Comparison of ENCODE assay signal across 12 cellular contexts in the genomic region with DNA sequence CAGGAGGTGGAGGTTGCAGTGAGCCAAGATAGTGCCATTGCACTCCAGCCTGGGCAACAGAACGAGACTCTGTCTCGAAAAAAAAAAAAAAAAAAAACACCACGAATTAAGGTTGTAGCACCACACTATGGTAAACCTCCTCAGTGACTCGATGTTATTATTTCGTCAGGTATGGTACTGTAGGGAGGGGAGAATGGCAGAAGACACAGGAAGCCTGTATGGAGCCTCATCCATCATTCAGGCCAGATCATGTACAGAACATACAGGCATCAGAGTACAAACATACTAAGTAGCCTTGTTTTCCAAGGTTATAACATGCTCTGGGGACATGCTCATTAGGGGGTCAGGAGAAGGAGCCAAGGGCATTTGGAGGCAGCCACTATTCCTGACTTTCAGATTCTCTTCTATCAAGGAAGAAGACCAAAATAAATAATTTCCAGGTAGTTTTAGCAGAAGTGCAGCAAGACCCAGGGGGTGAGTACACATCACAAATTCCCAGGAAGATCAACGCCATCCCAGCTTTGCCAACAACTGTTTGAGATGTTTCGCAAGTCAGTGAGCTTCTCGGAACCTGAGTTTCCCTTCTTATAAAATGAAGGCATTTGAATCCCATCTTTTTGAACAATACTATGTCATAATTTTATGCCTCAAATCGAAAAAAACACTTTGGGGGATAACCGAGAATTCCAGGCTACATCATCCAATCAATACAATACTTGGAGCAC.
A peak's percentile ranks its signal among the peaks of the same experiment; 100 is the strongest.
DNase-seq lines count a peak whose midpoint lies in the region; ATAC-seq and TF ChIP-seq lines count a peak whose summit lies in the region.
"Had no signal": no experiment of that assay in that cellular context is flagged by ENCODE, and none has a peak within 500 bp of the region (broad histone marks: within the 10 kb centered on the region; RNA-seq: fewer than 3 reads in every experiment).

No MANE protein-coding gene starts in this region.

- intact Hi-C loops in vagina (cut with DNase I), result no loop called here

- H3K36me3 ChIP-seq in skeletal muscle tissue (ENCODE audit: control insufficient read depth in 3 of 3, insufficient read depth in 3 of 3, low read length in 3 of 3), result no peaks in the 10 kb centered on the region
- H3K36me3 ChIP-seq in vagina, result no peaks in the 10 kb centered on the region
- H3K36me3 ChIP-seq: BLaER1 treated with 17β-estradiol and CSF1 and Interleukin-3, amounts not matched to agents 10 nM and 100 nM; neural progenitor cell had no signal

- H3K27ac Mint-ChIP-seq in activated T-cell treated with anti-CD3 and anti-CD28 coated beads, Interleukin-2, amount 50 U/mL, for 24 hours, result peak overlapping the region; percentile 82
- H3K27ac Mint-ChIP-seq: neural progenitor cell had no signal

- H3K9me3 Mint-ChIP-seq in activated T-cell treated with anti-CD3 and anti-CD28 coated beads, Interleukin-2, amount 50 U/mL, for 24 hours, result peaks cover 6% of the 10 kb centered on the region
- no peaks in the 10 kb centered on the region for H3K9me3 Mint-ChIP-seq in activated T-cell treated with anti-CD3 and anti-CD28 coated beads, Interleukin-2, amount 50 U/mL, for 4 hours
- H3K9me3 Mint-ChIP-seq: central memory CD8-positive, alpha-beta T cell; neural progenitor cell had no signal

- H3K9me3 ChIP-seq in skeletal muscle tissue (ENCODE audit: control insufficient read depth in 3 of 3, low read length in 3 of 3), result no peaks in the 10 kb centered on the region
- H3K9me3 ChIP-seq in vagina, result no peaks in the 10 kb centered on the region
- H3K9me3 ChIP-seq: BLaER1 treated with 17β-estradiol and CSF1 and Interleukin-3, amounts not matched to agents 10 nM and 100 nM had no signal

- TF ChIP-seq POLR2A in vagina (IDR thresholded peaks at IDR 0.05), result no peak

- H3K4me3 Mint-ChIP-seq in activated T-cell treated with anti-CD3 and anti-CD28 coated beads, Interleukin-2, amount 50 U/mL, for 24 hours, result no peak overlapping the region
- H3K4me3 Mint-ChIP-seq in activated T-cell treated with anti-CD3 and anti-CD28 coated beads, Interleukin-2, amount 50 U/mL, for 4 hours, result no peak overlapping the region
- H3K4me3 Mint-ChIP-seq: central memory CD8-positive, alpha-beta T cell; neural progenitor cell had no signal

- H3K4me3 ChIP-seq in skeletal muscle tissue (ENCODE audit: low read length in 3 of 3), result no peak overlapping the region
- H3K4me3 ChIP-seq in vagina, result no peak overlapping the region
- H3K4me3 ChIP-seq: BLaER1 treated with 17β-estradiol and CSF1 and Interleukin-3, amounts not matched to agents 10 nM and 100 nM; neural progenitor cell had no signal

- peaks cover 59% of the 10 kb centered on the region for H3K4me1 Mint-ChIP-seq in activated T-cell treated with anti-CD3 and anti-CD28 coated beads, Interleukin-2, amount 50 U/mL, for 24 hours (ENCODE audit: low read depth)
- peaks cover 53% of the 10 kb centered on the region for H3K4me1 Mint-ChIP-seq in activated T-cell treated with anti-CD3 and anti-CD28 coated beads, Interleukin-2, amount 50 U/mL, for 4 hours (ENCODE audit: low read depth)

- H3K27me3 ChIP-seq in skeletal muscle tissue (ENCODE audit: control insufficient read depth in 3 of 3, insufficient read depth in 3 of 3, low read length in 3 of 3) (no peaks in the 10 kb centered on the region), vagina (no peaks in the 10 kb centered on the region)
- H3K27me3 ChIP-seq: BLaER1 treated with 17β-estradiol and CSF1 and Interleukin-3, amounts not matched to agents 10 nM and 100 nM; neural progenitor cell had no signal

- H3K27me3 Mint-ChIP-seq in activated T-cell treated with anti-CD3 and anti-CD28 coated beads, Interleukin-2, amount 50 U/mL, for 24 hours, result no peaks in the 10 kb centered on the region
- H3K27me3 Mint-ChIP-seq in activated T-cell treated with anti-CD3 and anti-CD28 coated beads, Interleukin-2, amount 50 U/mL, for 4 hours (ENCODE audit: low read depth), result no peaks in the 10 kb centered on the region
- H3K27me3 Mint-ChIP-seq: central memory CD8-positive, alpha-beta T cell had no signal

- ATAC-seq in activated T-cell treated with anti-CD3 and anti-CD28 coated beads, Interleukin-2, amount 50 U/mL, for 4 hours, result no peak
- ATAC-seq in SK-N-SH treated with all-trans-retinoic acid at 6 μM for 48 hours (peak; percentile 45), esophagus mucosa (peak; percentile 50), GM21737 (IDR thresholded peaks at IDR 0.05; ENCODE audit: unreplicated experiment) (no peak), GM18498 (IDR thresholded peaks at IDR 0.05; ENCODE audit: unreplicated experiment) (no peak)

- DNase-seq in activated T-cell treated with anti-CD3 and anti-CD28 coated beads, Interleukin-2, amount 50 U/mL, for 24 hours, result no peak
- DNase-seq in activated T-cell treated with anti-CD3 and anti-CD28 coated beads, Interleukin-2, amount 50 U/mL, for 4 hours, result no peak
- no peak for DNase-seq in vagina (ENCODE audit: extremely low spot score in 2 of 2)
- DNase-seq: NCI-H146 had no signal

- no peak overlapping the region for H3K9ac ChIP-seq in skeletal muscle tissue (ENCODE audit: low read depth in 1 of 3, low read length in 3 of 3)
- H3K9ac ChIP-seq: BLaER1 treated with 17β-estradiol and CSF1 and Interleukin-3, amounts not matched to agents 10 nM and 100 nM; neural progenitor cell had no signal

- H3K27ac ChIP-seq in skeletal muscle tissue (ENCODE audit: low read depth, low read length) (peak overlapping the region; percentile 5), vagina (no peak overlapping the region)
- H3K27ac ChIP-seq: BLaER1 treated with 17β-estradiol and CSF1 and Interleukin-3, amounts not matched to agents 10 nM and 100 nM; neural progenitor cell had no signal

- H3K4me1 ChIP-seq in skeletal muscle tissue (ENCODE audit: control insufficient read depth in 3 of 3, insufficient read depth in 3 of 3, low read length in 3 of 3), result peaks cover 1 to 6% (median 2%) of the 10 kb centered on the region in 3 donors
- peaks cover under 1% of the 10 kb centered on the region for H3K4me1 ChIP-seq in vagina
- H3K4me1 ChIP-seq: neural progenitor cell had no signal

- TF ChIP-seq CTCF in vagina (IDR thresholded peaks at IDR 0.05), result no peak

- H3K36me3 Mint-ChIP-seq in activated T-cell treated with anti-CD3 and anti-CD28 coated beads, Interleukin-2, amount 50 U/mL, for 24 hours (ENCODE audit: low read depth), result peaks cover 14% of the 10 kb centered on the region
- H3K36me3 Mint-ChIP-seq in activated T-cell treated with anti-CD3 and anti-CD28 coated beads, Interleukin-2, amount 50 U/mL, for 4 hours (ENCODE audit: insufficient read depth), result peaks cover 6% of the 10 kb centered on the region

TF ChIP-seq in SK-N-SH treated with all-trans-retinoic acid at 6 μM for 48 hours, 23 proteins besides CTCF, POLR2A, EP300 and RAD21:
- no peak for TF ChIP-seq GLIS3 (CRISPR knock-in tag; IDR thresholded peaks at IDR 0.05)
- TF ChIP-seq TOX (CRISPR knock-in tag; IDR thresholded peaks at IDR 0.05; ENCODE audit: borderline replicate concordance), result no peak
- no peak for TF ChIP-seq ESRRG (CRISPR knock-in tag; IDR thresholded peaks at IDR 0.05)
- TF ChIP-seq ISL1 (CRISPR knock-in tag; IDR thresholded peaks at IDR 0.05), result no peak
- no peak for TF ChIP-seq PPARA (CRISPR knock-in tag; IDR thresholded peaks at IDR 0.05; ENCODE audit: borderline replicate concordance)
- no peak for TF ChIP-seq OSR1 (CRISPR knock-in tag; IDR thresholded peaks at IDR 0.05)
- TF ChIP-seq ZNF70 (CRISPR knock-in tag; IDR thresholded peaks at IDR 0.05), result no peak
- no peak for TF ChIP-seq CSDC2 (CRISPR knock-in tag; IDR thresholded peaks at IDR 0.05)
- TF ChIP-seq, protein P1, sequence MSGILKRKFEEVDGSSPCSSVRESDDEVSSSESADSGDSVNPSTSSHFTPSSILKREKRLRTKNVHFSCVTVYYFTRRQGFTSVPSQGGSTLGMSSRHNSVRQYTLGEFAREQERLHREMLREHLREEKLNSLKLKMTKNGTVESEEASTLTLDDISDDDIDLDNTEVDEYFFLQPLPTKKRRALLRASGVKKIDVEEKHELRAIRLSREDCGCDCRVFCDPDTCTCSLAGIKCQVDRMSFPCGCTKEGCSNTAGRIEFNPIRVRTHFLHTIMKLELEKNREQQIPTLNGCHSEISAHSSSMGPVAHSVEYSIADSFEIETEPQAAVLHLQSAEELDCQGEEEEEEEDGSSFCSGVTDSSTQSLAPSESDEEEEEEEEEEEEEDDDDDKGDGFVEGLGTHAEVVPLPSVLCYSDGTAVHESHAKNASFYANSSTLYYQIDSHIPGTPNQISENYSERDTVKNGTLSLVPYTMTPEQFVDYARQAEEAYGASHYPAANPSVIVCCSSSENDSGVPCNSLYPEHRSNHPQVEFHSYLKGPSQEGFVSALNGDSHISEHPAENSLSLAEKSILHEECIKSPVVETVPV (CRISPR knock-in tag; IDR thresholded peaks at IDR 0.05), result no peak
- no peak for TF ChIP-seq ZC3H10 (CRISPR knock-in tag; IDR thresholded peaks at IDR 0.05)

Comparison
In these comparisons a context has a peak if more than half of its experiments do, and no peak if none do; other contexts are left out.
1. ATAC-seq: peak in SK-N-SH treated with all-trans-retinoic acid at 6 μM for 48 hours (single experiment) and esophagus mucosa (single experiment); none in activated T-cell treated with anti-CD3 and anti-CD28 coated beads, Interleukin-2, amount 50 U/mL, for 4 hours (0 of 2), GM21737 (single experiment) and GM18498 (single experiment).